In the genomic region with DNA sequence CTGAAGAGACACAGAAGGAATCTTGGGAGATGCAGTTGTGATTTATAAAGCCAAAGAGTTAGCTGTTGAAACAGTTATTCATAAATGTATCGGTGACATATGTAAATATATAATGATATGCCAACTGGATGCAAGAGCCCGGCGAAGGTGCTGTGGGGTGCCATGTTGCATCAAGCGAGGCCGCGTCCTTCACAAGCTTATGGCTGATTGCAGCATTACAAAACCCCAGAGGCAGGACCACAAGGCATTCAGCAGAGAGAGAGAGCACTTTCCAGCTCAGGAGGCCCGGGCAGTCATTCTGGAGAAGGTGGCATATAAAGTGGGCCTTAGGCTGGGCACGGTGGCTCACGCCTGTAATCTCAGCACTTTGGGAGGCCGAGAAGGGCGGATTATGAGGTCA, we compare ENCODE assay signal across 15 cellular contexts.
DNase-seq lines count a peak whose midpoint lies in the region; ATAC-seq and TF ChIP-seq lines count a peak whose summit lies in the region.
"Had no signal": no experiment of that assay in that cellular context is flagged by ENCODE, and none has a peak within 500 bp of the region (broad histone marks: within the 10 kb centered on the region; RNA-seq: fewer than 3 reads in every experiment).

No MANE protein-coding gene starts in this region.

- no peak for TF ChIP-seq POLR2A in transverse colon (IDR thresholded peaks at IDR 0.05)

- H3K27ac Mint-ChIP-seq in HFFc6 (peak overlapping the region; percentile 97), T-helper 17 cell (peak overlapping the region; percentile 95), glutamatergic neuron (ENCODE audit: unreplicated experiment) (no peak overlapping the region)
- H3K27ac Mint-ChIP-seq: T-helper 1 cell treated with Interleukin-12 subunit alpha and Interleukin-12 subunit beta and Interleukin-4 antibody, amounts not matched to agents 30 μg/mL and 1 μg/mL, for 36 hours had no signal

- no peaks in the 10 kb centered on the region for H3K36me3 ChIP-seq in transverse colon

- H3K9me3 ChIP-seq in T-helper 17 cell (ENCODE audit: control insufficient read depth, low read length, poor library complexity, severe bottlenecking) = no peaks in the 10 kb centered on the region
- H3K9me3 ChIP-seq in transverse colon = no peaks in the 10 kb centered on the region

- peaks cover 30% of the 10 kb centered on the region for H3K4me1 Mint-ChIP-seq in HFFc6 (ENCODE audit: low read depth)
- peaks cover 8% of the 10 kb centered on the region for H3K4me1 Mint-ChIP-seq in T-helper 17 cell
- peaks cover 48% of the 10 kb centered on the region for H3K4me1 Mint-ChIP-seq in glutamatergic neuron (ENCODE audit: low read depth, unreplicated experiment)

- WGBS in transverse colon (ENCODE audit: low coverage in 1 of 2), 2 donors = 93 to 100% methylated on average over 2 to 11 of the region's 11 CpGs

- no peak for DNase-seq in HFFc6
- no peak for DNase-seq in T-helper 17 cell
- DNase-seq in glutamatergic neuron = no peak
- no peak for DNase-seq in transverse colon
- DNase-seq in AG08396 (ENCODE audit: low spot score) = no peak
- DNase-seq in SKM-1 (lab: John Stamatoyannopoulos, UW; ENCODE audit: unreplicated experiment) = no peak
- no peak for DNase-seq in SK-N-DZ (ENCODE audit: low spot score)
- DNase-seq: activated CD4-positive, CD25-positive, alpha-beta regulatory T cell; activated T-cell treated with anti-CD3 and anti-CD28 coated beads, Interleukin-2, amount 50 U/mL, for 72 hours; NCI-H1436 treated with DMSO at 0.1 percent for 48 hours; stimulated activated CD4-positive, alpha-beta T cell treated with anti-CD3 and anti-CD28 coated beads, Interleukin-4, amount 100 ng/mL, for 1 hour had no signal

- no peaks in the 10 kb centered on the region for H3K27me3 ChIP-seq in transverse colon

- peak overlapping the region; percentile 95 for H3K4me3 Mint-ChIP-seq in HFFc6
- no peak overlapping the region for H3K4me3 Mint-ChIP-seq in T-helper 17 cell
- H3K4me3 Mint-ChIP-seq in glutamatergic neuron (ENCODE audit: unreplicated experiment) = peak overlapping the region; percentile 62
- H3K4me3 Mint-ChIP-seq: dendritic cell treated with granulocyte-macrophage colony-stimulating factor and Interleukin-4, amounts not matched to agents 40 ng/mL and 50 ng/mL, for 4 days; T-helper 1 cell treated with Interleukin-12 subunit alpha and Interleukin-12 subunit beta and Interleukin-4 antibody, amounts not matched to agents 30 μg/mL and 1 μg/mL, for 36 hours had no signal

- TF ChIP-seq CTCF in HFFc6 (IDR thresholded peaks at IDR 0.05) (no peak), glutamatergic neuron (IDR thresholded peaks at IDR 0.05; ENCODE audit: partially characterized antibody, unreplicated experiment) (no peak), transverse colon (IDR thresholded peaks at IDR 0.05) (no peak)

- intact Hi-C loops in transverse colon (cut with DNase I; ENCODE audit: low total_unique reads) = no loop called here

- H3K27me3 Mint-ChIP-seq in HFFc6 (ENCODE audit: insufficient read depth) (no peaks in the 10 kb centered on the region; the same call in 1 of the 2 replicates), T-helper 17 cell (no peaks in the 10 kb centered on the region), glutamatergic neuron (ENCODE audit: unreplicated experiment) (peaks cover 7% of the 10 kb centered on the region)
- H3K27me3 Mint-ChIP-seq: dendritic cell treated with granulocyte-macrophage colony-stimulating factor and Interleukin-4, amounts not matched to agents 40 ng/mL and 50 ng/mL, for 4 days had no signal

- no peak for ATAC-seq in T-helper 17 cell
- ATAC-seq: activated naive CD4-positive, alpha-beta T cell treated with anti-CD3 and anti-CD28 coated beads, Interleukin-2, amount 50 U/mL, for 72 hours; activated T-cell treated with anti-CD3 and anti-CD28 coated beads, Interleukin-2, amount 50 U/mL, for 72 hours had no signal

- no peak overlapping the region for H3K4me3 ChIP-seq in transverse colon

- in situ Hi-C loops in transverse colon (cut with MboI; ENCODE audit: low pct_ligation_motif_present in 1 of 4, low pct_unique_long_range_greater_than_20kb in 1 of 4, low sequenced_read_pairs in 3 of 4) = no loop called here

- H3K4me1 ChIP-seq in transverse colon = peaks cover 10 to 45% (median 37%) of the 10 kb centered on the region in 4 donors
- H3K4me1 ChIP-seq: parathyroid adenoma had no signal

- TF ChIP-seq EP300 in transverse colon (IDR thresholded peaks at IDR 0.05; ENCODE audit: low read depth) = no peak

- H3K36me3 Mint-ChIP-seq in HFFc6 (ENCODE audit: low read depth) = no peaks in the 10 kb centered on the region
- H3K36me3 Mint-ChIP-seq in T-helper 17 cell (ENCODE audit: low read depth) = no peaks in the 10 kb centered on the region
- H3K36me3 Mint-ChIP-seq in glutamatergic neuron (ENCODE audit: unreplicated experiment) = no peaks in the 10 kb centered on the region
- H3K36me3 Mint-ChIP-seq: activated naive CD4-positive, alpha-beta T cell treated with anti-CD3 and anti-CD28 coated beads, Interleukin-2, amount 50 U/mL, for 72 hours had no signal

- H3K9me3 Mint-ChIP-seq in HFFc6 (peaks cover 9% of the 10 kb centered on the region; the same call in 1 of the 2 replicates), glutamatergic neuron (ENCODE audit: unreplicated experiment) (peaks cover 10% of the 10 kb centered on the region)
- H3K9me3 Mint-ChIP-seq: activated naive CD4-positive, alpha-beta T cell treated with anti-CD3 and anti-CD28 coated beads, Interleukin-2, amount 50 U/mL, for 72 hours; dendritic cell treated with granulocyte-macrophage colony-stimulating factor and Interleukin-4, amounts not matched to agents 40 ng/mL and 50 ng/mL, for 4 days had no signal

- peak overlapping the region; percentile 78 to 86 (median 86) for H3K27ac ChIP-seq in transverse colon
- H3K27ac ChIP-seq: parathyroid adenoma had no signal
